ENCODE assay signal across 13 cellular contexts in genomic region chr11:63826471-63827190, GRCh38. TPM values are rescaled to one million over a fixed set of nuclear protein-coding genes. Genes with fewer than 3 reads are reported as not detected.
DNase-seq lines count a peak whose midpoint lies in the region; ATAC-seq and TF ChIP-seq lines count a peak whose summit lies in the region.
"Had no signal": no experiment of that assay in that cellular context is flagged by ENCODE, and none has a peak within 500 bp of the region (broad histone marks: within the 10 kb centered on the region; RNA-seq: fewer than 3 reads in every experiment).

No MANE protein-coding gene starts in this region.

- no peaks in the 10 kb centered on the region for H3K4me1 Mint-ChIP-seq in central memory CD8-positive, alpha-beta T cell
- H3K4me1 Mint-ChIP-seq: IgD-negative memory B cell had no signal

- H3K9me3 ChIP-seq in prostate gland (no peaks in the 10 kb centered on the region), tibial nerve (no peaks in the 10 kb centered on the region)
- H3K9me3 ChIP-seq: BLaER1 had no signal

- no peak for TF ChIP-seq POLR2A in prostate gland (IDR thresholded peaks at IDR 0.05)
- TF ChIP-seq POLR2A in tibial nerve (IDR thresholded peaks at IDR 0.05) = no peak

- H3K4me1 ChIP-seq in prostate gland (replicated peaks) = no peaks in the 10 kb centered on the region
- no peaks in the 10 kb centered on the region for H3K4me1 ChIP-seq in tibial nerve

- peaks cover 26% of the 10 kb centered on the region for H3K36me3 Mint-ChIP-seq in central memory CD8-positive, alpha-beta T cell (ENCODE audit: insufficient read depth)

- H3K4me3 Mint-ChIP-seq in central memory CD8-positive, alpha-beta T cell = no peak overlapping the region
- H3K4me3 Mint-ChIP-seq: IgD-negative memory B cell had no signal

- peak overlapping the region; percentile 46 for H3K27ac Mint-ChIP-seq in central memory CD8-positive, alpha-beta T cell (ENCODE audit: low read depth)

- no peaks in the 10 kb centered on the region for H3K9me3 Mint-ChIP-seq in central memory CD8-positive, alpha-beta T cell
- H3K9me3 Mint-ChIP-seq: IgD-negative memory B cell had no signal

- intact Hi-C loops in prostate gland (cut with DNase I) = no loop called here

- 46% methylated on average over 9 of the region's 17 CpGs for WGBS in prostate gland
- 84 to 86% methylated on average over 14 to 16 of the region's 17 CpGs for WGBS in tibial nerve, 2 donors

- H3K27ac ChIP-seq in prostate gland (no peak overlapping the region), tibial nerve (no peak overlapping the region)
- H3K27ac ChIP-seq: 22Rv1, BLaER1 had no signal

- no peaks in the 10 kb centered on the region for H3K27me3 Mint-ChIP-seq in central memory CD8-positive, alpha-beta T cell
- H3K27me3 Mint-ChIP-seq: IgD-negative memory B cell had no signal

- no peak for TF ChIP-seq CTCF in prostate gland (IDR thresholded peaks at IDR 0.05)
- TF ChIP-seq CTCF in tibial nerve (IDR thresholded peaks at IDR 0.05) = no peak

- H3K27me3 ChIP-seq in prostate gland (replicated peaks; ENCODE audit: insufficient read depth) = no peaks in the 10 kb centered on the region
- no peaks in the 10 kb centered on the region for H3K27me3 ChIP-seq in tibial nerve
- H3K27me3 ChIP-seq: BLaER1 had no signal

- H3K36me3 ChIP-seq in prostate gland (peaks cover 0 to 4% of the 10 kb centered on the region in 2 donors), tibial nerve (peaks cover 0 to 67% (median 4%) of the 10 kb centered on the region in 3 donors)

- ATAC-seq in central memory CD8-positive, alpha-beta T cell (replicated peaks; ENCODE audit: extremely low read depth, poor library complexity, severe bottlenecking) = no peak

- H3K4me3 ChIP-seq in prostate gland (no peak overlapping the region), tibial nerve (no peak overlapping the region)
- H3K4me3 ChIP-seq: BLaER1 had no signal

- no peak for TF ChIP-seq EP300 in tibial nerve (IDR thresholded peaks at IDR 0.05)

- DNase-seq in NCI-H2081 (lab: John Stamatoyannopoulos, UW) (peak; percentile 40 to 46), NCI-H2081 treated with DMSO at 0.1 percent for 48 hours (lab: John Stamatoyannopoulos, UW) (no peak), NCI-H2196 (lab: John Stamatoyannopoulos, UW; ENCODE audit: unreplicated experiment) (peak; percentile 63), prostate gland (ENCODE audit: low spot score) (peak; percentile 70), tibial nerve (ENCODE audit: low spot score in 2 of 2) (no peak), NCI-H1048 (lab: John Stamatoyannopoulos, UW) (no peak), NCI-H1694 treated with DMSO at 0.1 percent for 48 hours (lab: John Stamatoyannopoulos, UW) (no peak)
- DNase-seq in central memory CD8-positive, alpha-beta T cell (ENCODE audit: low spot score in 2 of 2) = no peak
- DNase-seq: DMS 273 treated with DMSO at 0.1 percent for 48 hours, NCI-H1105 had no signal

RNA-seq across cellular contexts. Expression of gene MARK2, which starts 12.3 kb away (rescaled TPM):
- total RNA-seq in prostate gland = 10 to 100 TPM; 65.4 to 67.2 TPM
- total RNA-seq in tibial nerve = 10 to 100 TPM; 22.1 to 32.1 (median 23.6) TPM

RNA-seq across cellular contexts. Expression of gene SPINDOC, which starts 13.4 kb away (rescaled TPM):
- 10 to 100 TPM; 17.8 to 36.2 TPM for total RNA-seq in prostate gland
- 10 to 100 TPM in 2 of 4 donors, 1 to 10 TPM in 2; 5.5 to 14.7 (median 10.0) TPM for total RNA-seq in tibial nerve

RNA-seq across cellular contexts. Expression of gene ZFTA, which starts 58.1 kb away (rescaled TPM):
- total RNA-seq in prostate gland (10 to 100 TPM; 13.9 to 32.7 TPM), tibial nerve (10 to 100 TPM; 19.4 to 25.1 (median 23.8) TPM)

Comparison
In these comparisons a context has a peak if more than half of its experiments do, and no peak if none do; other contexts are left out.
1. DNase-seq: peak in NCI-H2081 (2 of 2), NCI-H2196 (single experiment) and prostate gland (single experiment); none in NCI-H2081 treated with DMSO at 0.1 percent for 48 hours (single experiment), central memory CD8-positive, alpha-beta T cell (0 of 2), tibial nerve (0 of 2), NCI-H1048 (single experiment) and NCI-H1694 treated with DMSO at 0.1 percent for 48 hours (single experiment).